8 cellular contexts compared by ENCODE assay signal in genomic region chr1:42924249-42925131, GRCh38. TPM values are rescaled to one million over a fixed set of nuclear protein-coding genes. Genes with fewer than 3 reads are reported as not detected.
DNase-seq lines count a peak whose midpoint lies in the region; ATAC-seq, FAIRE-seq and TF ChIP-seq lines count a peak whose summit lies in the region.

No MANE protein-coding gene starts in this region.

- intact Hi-C loops in pancreas (cut with DNase I) (no loop called here), tibial artery (cut with DNase I; ENCODE audit: low total_unique reads) (loop anchor here (5.0 to 10.0 kb wide), 2 partner anchors 38 to 420 kb away; no protein-coding TSS in a partner anchor)

- H3K27ac Mint-ChIP-seq in activated naive CD8-positive, alpha-beta T cell: peak overlapping the region; percentile 98
- peak overlapping the region; percentile 97 for H3K27ac Mint-ChIP-seq in glutamatergic neuron (ENCODE audit: unreplicated experiment)

- DNase-seq in GM06990 (ENCODE audit: extremely low read depth, insufficient read length) (peak; percentile 93), HFF-Myc (ENCODE audit: extremely low read depth, low read depth) (peak; percentile 59), NB4 (ENCODE audit: low read depth) (peak; percentile 87), glutamatergic neuron (peak; percentile 99), pancreas (peak; percentile 87 to 96 (median 92)), tibial artery (peak; percentile 96 to 98)

- H3K36me3 Mint-ChIP-seq in activated naive CD8-positive, alpha-beta T cell: peaks cover 7% of the 10 kb centered on the region
- H3K36me3 Mint-ChIP-seq in glutamatergic neuron (ENCODE audit: unreplicated experiment): peaks cover 6% of the 10 kb centered on the region

- H3K9me3 ChIP-seq in pancreas (no peaks in the 10 kb centered on the region), tibial artery (no peaks in the 10 kb centered on the region)

- H3K36me3 ChIP-seq in GM06990 (ENCODE audit: control insufficient read depth, insufficient read depth, low read length): peaks cover 31% of the 10 kb centered on the region
- peaks cover 0 to 9% (median 0%) of the 10 kb centered on the region in 3 donors for H3K36me3 ChIP-seq in pancreas
- peaks cover 23 to 35% (median 33%) of the 10 kb centered on the region in 3 donors for H3K36me3 ChIP-seq in tibial artery

- TF ChIP-seq CTCF in GM06990 (IDR thresholded peaks at IDR 0.05; ENCODE audit: insufficient read depth, low read length, poor library complexity, severe bottlenecking): no peak
- no peak for TF ChIP-seq CTCF in HFF-Myc (IDR thresholded peaks at IDR 0.05; ENCODE audit: low read depth, low read length, missing control alignments)
- no peak for TF ChIP-seq CTCF in NB4 (IDR thresholded peaks at IDR 0.05; ENCODE audit: low read depth, low read length)
- TF ChIP-seq CTCF in glutamatergic neuron (IDR thresholded peaks at IDR 0.05; ENCODE audit: partially characterized antibody, unreplicated experiment): no peak
- TF ChIP-seq CTCF in pancreas (IDR thresholded peaks at IDR 0.05): no peak
- peak in 1 of 2 experiments; percentile 17 for TF ChIP-seq CTCF in tibial artery (IDR thresholded peaks at IDR 0.05)

- H3K27ac ChIP-seq in pancreas (peak overlapping the region; percentile 59 to 87 (median 76)), tibial artery (peak overlapping the region; percentile 96 to 98)

- no peaks in the 10 kb centered on the region for H3K27me3 ChIP-seq in GM06990 (replicated peaks; ENCODE audit: control insufficient read depth, insufficient read depth, low read length)
- no peaks in the 10 kb centered on the region for H3K27me3 ChIP-seq in pancreas
- H3K27me3 ChIP-seq in tibial artery: no peaks in the 10 kb centered on the region

- TF ChIP-seq POLR2A in NB4 (IDR thresholded peaks at IDR 0.05; ENCODE audit: extremely low read depth, insufficient read length): no peak

- H3K27me3 Mint-ChIP-seq in activated naive CD8-positive, alpha-beta T cell: no peaks in the 10 kb centered on the region
- peaks cover 13% of the 10 kb centered on the region for H3K27me3 Mint-ChIP-seq in glutamatergic neuron (ENCODE audit: unreplicated experiment)

- H3K4me3 Mint-ChIP-seq in activated naive CD8-positive, alpha-beta T cell: peak overlapping the region; percentile 93
- peak overlapping the region; percentile 92 for H3K4me3 Mint-ChIP-seq in glutamatergic neuron (ENCODE audit: unreplicated experiment)

- 3 to 4% methylated on average over 65 to 69 of the region's 69 CpGs for WGBS in pancreas, 2 donors

- FAIRE-seq in pancreas (lab: Jason Lieb, UNC): no peak

- no peaks in the 10 kb centered on the region for H3K9me3 Mint-ChIP-seq in activated naive CD8-positive, alpha-beta T cell (ENCODE audit: low read depth)
- peaks cover 5% of the 10 kb centered on the region for H3K9me3 Mint-ChIP-seq in glutamatergic neuron (ENCODE audit: unreplicated experiment)

- ATAC-seq in SK-N-SH treated with all-trans-retinoic acid at 6 μM for 48 hours (peak; percentile 96), pancreas (peak; percentile 98 to 99 (median 98))

- H3K4me1 Mint-ChIP-seq in activated naive CD8-positive, alpha-beta T cell (ENCODE audit: low read depth): peaks cover 32% of the 10 kb centered on the region
- H3K4me1 Mint-ChIP-seq in glutamatergic neuron (ENCODE audit: low read depth, unreplicated experiment): peaks cover 12% of the 10 kb centered on the region

- peaks cover 0 to 4% (median 0%) of the 10 kb centered on the region in 3 donors for H3K4me1 ChIP-seq in pancreas
- H3K4me1 ChIP-seq in tibial artery: peaks cover 0 to 19% (median 6%) of the 10 kb centered on the region in 4 donors

- peak overlapping the region; percentile 70 for H3K4me3 ChIP-seq in GM06990 (replicated peaks; ENCODE audit: low read depth, low read length)
- peak overlapping the region; percentile 55 for H3K4me3 ChIP-seq in HFF-Myc (replicated peaks; ENCODE audit: low read depth, low read length)
- peak overlapping the region; percentile 55 for H3K4me3 ChIP-seq in NB4 (ENCODE audit: low read depth, low read length)
- H3K4me3 ChIP-seq in pancreas: peak overlapping the region; percentile 45 to 83 (median 64)
- H3K4me3 ChIP-seq in tibial artery: peak overlapping the region; percentile 67 to 81

TF ChIP-seq in SK-N-SH treated with all-trans-retinoic acid at 6 μM for 48 hours, 23 proteins besides CTCF, POLR2A, EP300 and RAD21:
- TF ChIP-seq TCF4 (CRISPR knock-in tag; IDR thresholded peaks at IDR 0.05; ENCODE audit: borderline replicate concordance): no peak
- TF ChIP-seq GLIS3 (CRISPR knock-in tag; IDR thresholded peaks at IDR 0.05): 0 out of 2 replicates have a peak, but pooled peaks have one; percentile 54

RNA-seq across cellular contexts. Expression of gene SLC2A1, which starts 34.2 kb away (rescaled TPM):
- total RNA-seq in glutamatergic neuron (ENCODE audit: unreplicated experiment) (25.0 TPM), pancreas (10 to 100 TPM in 1 of 6 donors, 1 to 10 TPM in 5; 1.6 to 10.9 (median 6.8) TPM)
- polyA plus RNA-seq in pancreas: 1 to 10 TPM; 3.0 to 9.2 TPM

Comparison
In these comparisons a context has a peak if more than half of its experiments do, and no peak if none do; other contexts are left out.
1. Peak in every context shown above with its lines: DNase-seq, ATAC-seq, H3K4me3 ChIP-seq and H3K27ac ChIP-seq.